In genomic region chr11:6319879-6320410, GRCh38 we compare ENCODE assay signal across 9 cellular contexts. TPM values are rescaled to one million over a fixed set of nuclear protein-coding genes. Genes with fewer than 3 reads are reported as not detected.
DNase-seq lines count a peak whose midpoint lies in the region; ATAC-seq and TF ChIP-seq lines count a peak whose summit lies in the region.
"Had no signal": no experiment of that assay in that cellular context is flagged by ENCODE, and none has a peak within 500 bp of the region (broad histone marks: within the 10 kb centered on the region; RNA-seq: fewer than 3 reads in every experiment).

No MANE protein-coding gene starts in this region.

- no peaks in the 10 kb centered on the region for H3K9me3 ChIP-seq in OCI-LY7 (ENCODE audit: low read length)

- H3K4me2 ChIP-seq in OCI-LY7 (ENCODE audit: low read length) = no peak overlapping the region

- no peaks in the 10 kb centered on the region for H3K79me2 ChIP-seq in OCI-LY7 (ENCODE audit: insufficient read depth, low read depth, low read length)

- peak; percentile 34 for ATAC-seq in HG03066 (IDR thresholded peaks at IDR 0.05; ENCODE audit: low read depth, unreplicated experiment)
- ATAC-seq in activated T-cell treated with anti-CD3 and anti-CD28 coated beads, Interleukin-2, amount 50 U/mL, for 4 hours = peak; percentile 42 to 49

- no peaks in the 10 kb centered on the region for H4K20me1 ChIP-seq in OCI-LY7 (ENCODE audit: insufficient read depth, low read length)

- peak overlapping the region; percentile 74 for H3K4me3 Mint-ChIP-seq in activated T-cell treated with anti-CD3 and anti-CD28 coated beads, Interleukin-2, amount 50 U/mL, for 4 hours
- peak overlapping the region; percentile 76 for H3K4me3 Mint-ChIP-seq in osteocyte (ENCODE audit: unreplicated experiment)

- H3K4me1 ChIP-seq in OCI-LY7 (ENCODE audit: insufficient read depth, low read length, poor library complexity, severe bottlenecking) = no peaks in the 10 kb centered on the region

- no peaks in the 10 kb centered on the region for H3K36me3 Mint-ChIP-seq in activated T-cell treated with anti-CD3 and anti-CD28 coated beads, Interleukin-2, amount 50 U/mL, for 4 hours (ENCODE audit: insufficient read depth)
- H3K36me3 Mint-ChIP-seq in osteocyte (ENCODE audit: unreplicated experiment) = no peaks in the 10 kb centered on the region
- H3K36me3 Mint-ChIP-seq: brain had no signal

- H3K4me3 ChIP-seq in fibroblast of villous mesenchyme (ENCODE audit: low read depth, low read length) (peak overlapping the region; percentile 78), OCI-LY7 (ENCODE audit: low read depth, low read length, poor library complexity, severe bottlenecking) (no peak overlapping the region)

- peaks cover 29% of the 10 kb centered on the region for H3K4me1 Mint-ChIP-seq in activated T-cell treated with anti-CD3 and anti-CD28 coated beads, Interleukin-2, amount 50 U/mL, for 4 hours (ENCODE audit: low read depth)
- peaks cover 54% of the 10 kb centered on the region for H3K4me1 Mint-ChIP-seq in osteocyte (ENCODE audit: unreplicated experiment)

- intact Hi-C loops in OCI-LY7 (cut with micrococcal nuclease; ENCODE audit: unreplicated experiment) = loop anchor here (5.0 kb wide), 1 partner anchor 53 kb away; no protein-coding TSS in a partner anchor

- POLR2A ChIA-PET in OCI-LY7 (lab: Charles Lee) = interaction anchor here (0.6 kb wide), 1 partner anchor 79 kb away, joined by 3 read pairs; no protein-coding TSS in a partner anchor

- peaks cover 49% of the 10 kb centered on the region for H3K27me3 Mint-ChIP-seq in activated T-cell treated with anti-CD3 and anti-CD28 coated beads, Interleukin-2, amount 50 U/mL, for 4 hours (ENCODE audit: low read depth)
- H3K27me3 Mint-ChIP-seq in osteocyte (ENCODE audit: unreplicated experiment) = peaks cover 1% of the 10 kb centered on the region

- DNase-seq in activated T-cell treated with anti-CD3 and anti-CD28 coated beads for 48 hours (ENCODE audit: low read depth) = peak; percentile 55
- DNase-seq in activated T-cell treated with anti-CD3 and anti-CD28 coated beads, Interleukin-2, amount 50 U/mL, for 1 hour = no peak
- no peak for DNase-seq in activated T-cell treated with anti-CD3 and anti-CD28 coated beads, Interleukin-2, amount 50 U/mL, for 4 hours
- DNase-seq in fibroblast of villous mesenchyme (ENCODE audit: low read depth) = peak; percentile 97
- peak; percentile 87 for DNase-seq in osteocyte (ENCODE audit: extremely low spot score, unreplicated experiment)
- no peak for DNase-seq in DMS114 treated with DMSO at 0.1 percent for 48 hours (lab: John Stamatoyannopoulos, UW; ENCODE audit: unreplicated experiment)
- DNase-seq in OCI-LY7 (ENCODE audit: low spot score) = no peak

- H2AFZ ChIP-seq in OCI-LY7 (ENCODE audit: low read length) = no peak overlapping the region

- no peaks in the 10 kb centered on the region for H3K9me2 ChIP-seq in OCI-LY7 (ENCODE audit: insufficient read depth, low read length)

- peak overlapping the region; percentile 97 for H3K27ac Mint-ChIP-seq in osteocyte (ENCODE audit: unreplicated experiment)

- BruUV-seq in OCI-LY7 (replicated peaks; lab: Mats Ljungman, UMichigan) = no TSS peak

- H3K27ac ChIP-seq in OCI-LY7 (ENCODE audit: low read depth, low read length, poor library complexity, severe bottlenecking) = no peak overlapping the region

- H3K9me3 Mint-ChIP-seq in activated T-cell treated with anti-CD3 and anti-CD28 coated beads, Interleukin-2, amount 50 U/mL, for 4 hours = no peaks in the 10 kb centered on the region
- H3K9me3 Mint-ChIP-seq in osteocyte (ENCODE audit: unreplicated experiment) = no peaks in the 10 kb centered on the region

- CTCF ChIA-PET in OCI-LY7 (lab: Charles Lee; ENCODE audit: unreplicated experiment) = no interaction called here

- TF ChIP-seq CTCF in fibroblast of villous mesenchyme (IDR thresholded peaks at IDR 0.05; ENCODE audit: insufficient read depth, low read depth, low read length) = no peak
- no peak for TF ChIP-seq CTCF in osteocyte (IDR thresholded peaks at IDR 0.05)
- no peak for TF ChIP-seq CTCF in OCI-LY7 (conservative IDR thresholded peaks at IDR 0.05; ENCODE audit: low read length)

- H3K36me3 ChIP-seq in OCI-LY7 (ENCODE audit: insufficient read depth, low read length) = no peaks in the 10 kb centered on the region

RNA-seq across cellular contexts. Expression of gene CAVIN3, which starts 0.4 kb away (rescaled TPM):
- 10 to 100 TPM in 2 of 3 donors, 1 to 10 TPM in 1; 8.6 to 26.1 (median 14.0) TPM for total RNA-seq in activated T-cell treated with anti-CD3 and anti-CD28 coated beads, Interleukin-2, amount 50 U/mL, for 4 hours
- total RNA-seq in fibroblast of villous mesenchyme (142 and 374 TPM in 2 replicates), osteocyte (30.7 and 32.0 TPM in 2 replicates), OCI-LY7 (2022) (not detected in 2 replicates)
- not detected in 2 replicates for total RNA-seq in OCI-LY7 (2014; rRNA removed; shearing (Covaris generic))

Comparison
In these comparisons a context has a peak if more than half of its experiments do, and no peak if none do; other contexts are left out.
1. DNase-seq: peak in activated T-cell treated with anti-CD3 and anti-CD28 coated beads for 48 hours (single experiment), fibroblast of villous mesenchyme (single experiment) and osteocyte (single experiment); none in activated T-cell treated with anti-CD3 and anti-CD28 coated beads, Interleukin-2, amount 50 U/mL, for 1 hour (single experiment), activated T-cell treated with anti-CD3 and anti-CD28 coated beads, Interleukin-2, amount 50 U/mL, for 4 hours (single experiment), DMS114 treated with DMSO at 0.1 percent for 48 hours (single experiment) and OCI-LY7 (single experiment).
2. RNA of gene CAVIN3, which starts 0.4 kb away (total RNA-seq): 142 to 374 TPM in fibroblast of villous mesenchyme, 30.7 to 32.0 TPM in osteocyte and 8.6 to 26.1 TPM in activated T-cell treated with anti-CD3 and anti-CD28 coated beads, Interleukin-2, amount 50 U/mL, for 4 hours; not detected in OCI-LY7; every median in the first group is over 4 times any median in the second.